ENCODE assay signal across 26 cellular contexts in the genomic region with DNA sequence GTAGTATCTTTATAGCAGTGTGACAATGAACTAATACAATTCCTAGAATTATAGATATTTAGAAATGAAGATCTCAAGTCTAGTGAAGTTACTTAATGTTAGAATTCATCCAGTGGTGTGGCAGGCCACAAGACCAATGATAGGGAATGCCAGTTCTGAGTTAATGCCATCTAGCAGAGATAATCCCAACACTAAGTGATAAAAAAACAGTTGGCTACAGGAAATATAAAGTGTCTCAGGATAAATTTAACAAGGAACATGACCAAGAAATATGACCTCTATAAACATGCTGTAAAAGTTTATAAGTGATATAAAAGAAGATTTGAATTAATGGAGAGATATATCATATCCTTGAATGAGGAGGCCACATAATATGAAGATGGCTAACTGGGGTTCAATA.
"Had no signal": no experiment of that assay in that cellular context is flagged by ENCODE, and none has a peak within 500 bp of the region (broad histone marks: within the 10 kb centered on the region; RNA-seq: fewer than 3 reads in every experiment).

No MANE protein-coding gene starts in this region.

- H3K9me3 ChIP-seq: colonic mucosa, esophagus muscularis mucosa, esophagus squamous epithelium, gastrocnemius medialis, gastroesophageal sphincter had no signal

- H3K27me3 Mint-ChIP-seq: dendritic cell treated with granulocyte-macrophage colony-stimulating factor and Interleukin-4, amounts not matched to agents 40 ng/mL and 50 ng/mL, for 4 days; effector memory CD8-positive, alpha-beta T cell had no signal

- H3K4me3 Mint-ChIP-seq: dendritic cell treated with granulocyte-macrophage colony-stimulating factor and Interleukin-4, amounts not matched to agents 40 ng/mL and 50 ng/mL, for 4 days; effector memory CD8-positive, alpha-beta T cell; endodermal cell had no signal

- H3K9me3 Mint-ChIP-seq: dendritic cell treated with granulocyte-macrophage colony-stimulating factor and Interleukin-4, amounts not matched to agents 40 ng/mL and 50 ng/mL, for 4 days had no signal

- H3K27ac ChIP-seq: colonic mucosa, coronary artery, dorsolateral prefrontal cortex, epithelial cell of prostate, esophagus muscularis mucosa, esophagus squamous epithelium, foreskin keratinocyte, gastrocnemius medialis, gastroesophageal sphincter, heart left ventricle, heart right ventricle, hepatocyte had no signal

- ATAC-seq: effector memory CD8-positive, alpha-beta T cell; esophagus mucosa; foreskin keratinocyte; gastrocnemius medialis; gastroesophageal sphincter; heart left ventricle; heart right ventricle had no signal

- H3K4me1 ChIP-seq: colonic mucosa, esophagus muscularis mucosa, esophagus squamous epithelium, foreskin keratinocyte, gastrocnemius medialis, gastroesophageal sphincter, heart left ventricle, heart right ventricle had no signal

- H3K36me3 ChIP-seq: colonic mucosa, esophagus muscularis mucosa, esophagus squamous epithelium, gastrocnemius medialis, gastroesophageal sphincter, heart left ventricle, heart right ventricle had no signal

- H2AFZ ChIP-seq: hepatocyte had no signal

- H3K27me3 ChIP-seq: colonic mucosa, dorsolateral prefrontal cortex, esophagus muscularis mucosa, esophagus squamous epithelium, foreskin keratinocyte, gastrocnemius medialis, gastroesophageal sphincter, heart left ventricle, heart right ventricle, hepatocyte had no signal

- H3K79me2 ChIP-seq: hepatocyte had no signal

- H3K27ac Mint-ChIP-seq: dendritic cell treated with granulocyte-macrophage colony-stimulating factor and Interleukin-4, amounts not matched to agents 40 ng/mL and 50 ng/mL, for 4 days; effector memory CD8-positive, alpha-beta T cell; endodermal cell had no signal

- DNase-seq: colonic mucosa; cortex of kidney; dermis blood vessel endothelial cell; dorsolateral prefrontal cortex; effector CD4-positive, alpha-beta T cell; effector CD8-positive, alpha-beta T cell; effector memory CD4-positive, alpha-beta T cell; effector memory CD8-positive, alpha-beta T cell; endodermal cell; erythroblast; esophagus squamous epithelium; foreskin fibroblast; foreskin keratinocyte; foreskin melanocyte; gastrocnemius medialis; glutamatergic neuron; head of caudate nucleus; heart left ventricle; heart right ventricle had no signal

- H3K4me1 Mint-ChIP-seq: endodermal cell had no signal

- H3K4me2 ChIP-seq: hepatocyte had no signal

- H3K4me3 ChIP-seq: colonic mucosa, coronary artery, dorsolateral prefrontal cortex, esophagus muscularis mucosa, esophagus squamous epithelium, gastrocnemius medialis, gastroesophageal sphincter, heart left ventricle, heart right ventricle, hepatocyte had no signal
